8 cellular contexts compared by ENCODE assay signal in the genomic region with DNA sequence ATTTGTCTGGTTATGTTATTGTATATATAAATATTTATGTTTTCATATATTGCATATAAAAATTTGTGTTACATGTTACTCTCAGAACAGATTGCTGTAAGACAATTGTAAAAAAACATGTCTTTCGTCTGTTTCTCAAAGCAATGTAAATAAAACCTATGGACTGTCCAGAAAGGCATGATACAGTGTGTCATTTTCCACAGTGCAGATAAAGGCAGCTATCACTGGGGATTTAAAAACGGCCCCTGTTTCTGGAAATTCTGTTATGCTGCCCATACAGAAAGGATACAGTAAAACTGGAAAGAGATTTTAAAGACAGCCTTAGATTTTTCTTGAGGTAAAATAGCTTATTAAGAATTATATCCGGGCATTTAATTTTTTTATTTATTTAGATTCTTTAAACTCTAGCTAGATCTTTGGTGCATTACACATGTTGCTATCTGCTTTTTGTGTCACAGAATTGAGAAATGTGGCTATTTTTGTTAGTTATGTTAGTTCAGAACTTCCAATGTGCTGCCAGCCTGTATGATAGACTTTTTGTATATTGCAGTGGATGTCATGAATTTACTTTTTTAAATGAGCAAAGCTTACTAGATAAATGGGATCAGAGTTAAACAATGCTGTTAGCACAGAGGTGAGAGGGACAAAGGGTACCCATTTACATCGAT. TPM values are rescaled to one million over a fixed set of nuclear protein-coding genes. Genes with fewer than 3 reads are reported as not detected.
A peak's percentile ranks its signal among the peaks of the same experiment; 100 is the strongest.
DNase-seq lines count a peak whose midpoint lies in the region; ATAC-seq lines count a peak whose summit lies in the region.

No MANE protein-coding gene starts in this region.

- H3K27ac ChIP-seq in duodenal mucosa (ENCODE audit: low read depth, low read length): no peak overlapping the region

- H3K4me3 Mint-ChIP-seq in activated CD8-positive, alpha-beta memory T cell treated with anti-CD3 and anti-CD28 coated beads, Interleukin-2, amount 10 ng/mL, durations not matched to agents 7 days and 5 days: peak overlapping the region; percentile 96
- peak overlapping the region; percentile 54 to 100 (median 100) for H3K4me3 Mint-ChIP-seq in naive B cell

- H3K36me3 ChIP-seq in duodenal mucosa (ENCODE audit: control insufficient read depth in 1 of 2, insufficient read depth in 2 of 2, low read length in 2 of 2): peaks cover 0 to 8% of the 10 kb centered on the region in 2 donors

- H3K9me3 ChIP-seq in duodenal mucosa (ENCODE audit: control insufficient read depth in 1 of 2, low read length in 2 of 2): no peaks in the 10 kb centered on the region

- ATAC-seq in activated CD8-positive, alpha-beta memory T cell treated with anti-CD3 and anti-CD28 coated beads, Interleukin-2, amount 10 ng/mL, durations not matched to agents 7 days and 5 days: no peak
- ATAC-seq in naive B cell (ENCODE audit: low read depth in 2 of 2) (no peak), HG02571 (IDR thresholded peaks at IDR 0.05; ENCODE audit: unreplicated experiment) (no peak)

- H3K9ac ChIP-seq in duodenal mucosa (ENCODE audit: low read depth in 1 of 2, low read length in 2 of 2): peak overlapping the region; percentile 86 to 100

- peak overlapping the region; percentile 81 to 90 for H3K4me3 ChIP-seq in duodenal mucosa (ENCODE audit: low read depth in 1 of 2, low read length in 2 of 2)

- H3K4me1 Mint-ChIP-seq in activated CD8-positive, alpha-beta memory T cell treated with anti-CD3 and anti-CD28 coated beads, Interleukin-2, amount 10 ng/mL, durations not matched to agents 7 days and 5 days: peaks cover 21% of the 10 kb centered on the region
- H3K4me1 Mint-ChIP-seq in naive B cell: peaks cover 22 to 46% (median 28%) of the 10 kb centered on the region in 3 donors

- peak overlapping the region; percentile 99 for H3K27ac Mint-ChIP-seq in activated CD8-positive, alpha-beta memory T cell treated with anti-CD3 and anti-CD28 coated beads, Interleukin-2, amount 10 ng/mL, durations not matched to agents 7 days and 5 days
- peak overlapping the region; percentile 51 to 100 (median 74) for H3K27ac Mint-ChIP-seq in naive B cell

- CTCF ChIA-PET in activated CD8-positive, alpha-beta memory T cell treated with anti-CD3 and anti-CD28 coated beads, Interleukin-2, amount 10 ng/mL, durations not matched to agents 7 days and 5 days (lab: Charles Lee): interaction anchor here (0.6 to 1.3 kb wide), 5 partner anchors 9 to 139 kb away, joined by 3 to 4 read pairs (median 3); no protein-coding TSS in a partner anchor

- H3K4me1 ChIP-seq in duodenal mucosa (ENCODE audit: control insufficient read depth in 1 of 2, insufficient read depth in 2 of 2, low read length in 2 of 2): peaks cover 8 to 13% of the 10 kb centered on the region in 2 donors

- peaks cover 2% of the 10 kb centered on the region for H3K36me3 Mint-ChIP-seq in activated CD8-positive, alpha-beta memory T cell treated with anti-CD3 and anti-CD28 coated beads, Interleukin-2, amount 10 ng/mL, durations not matched to agents 7 days and 5 days
- H3K36me3 Mint-ChIP-seq in naive B cell: no peaks in the 10 kb centered on the region

- no peak for DNase-seq in activated CD8-positive, alpha-beta memory T cell treated with anti-CD3 and anti-CD28 coated beads, Interleukin-2, amount 10 ng/mL, durations not matched to agents 7 days and 5 days
- DNase-seq in activated CD8-positive, alpha-beta memory T cell treated with anti-CD3 and anti-CD28 coated beads, Interleukin-2, amount 50 U/mL, for 4 hours: no peak
- DNase-seq in RPMI8226 (peak; percentile 15), naive B cell (no peak), putamen (ENCODE audit: low spot score) (no peak), COR-L47 (lab: John Stamatoyannopoulos, UW) (no peak)

- H3K27me3 Mint-ChIP-seq in activated CD8-positive, alpha-beta memory T cell treated with anti-CD3 and anti-CD28 coated beads, Interleukin-2, amount 10 ng/mL, durations not matched to agents 7 days and 5 days: no peaks in the 10 kb centered on the region
- no peaks in the 10 kb centered on the region for H3K27me3 Mint-ChIP-seq in naive B cell

- H3K27me3 ChIP-seq in duodenal mucosa (ENCODE audit: control insufficient read depth in 1 of 2, insufficient read depth in 2 of 2, low read length in 2 of 2): no peaks in the 10 kb centered on the region

- no peaks in the 10 kb centered on the region for H3K9me3 Mint-ChIP-seq in activated CD8-positive, alpha-beta memory T cell treated with anti-CD3 and anti-CD28 coated beads, Interleukin-2, amount 10 ng/mL, durations not matched to agents 7 days and 5 days (ENCODE audit: low read depth)
- H3K9me3 Mint-ChIP-seq in naive B cell: no peaks in the 10 kb centered on the region

RNA-seq across cellular contexts. Expression of gene INO80D, which starts 0.8 kb away (rescaled TPM):
- total RNA-seq in activated CD8-positive, alpha-beta memory T cell treated with anti-CD3 and anti-CD28 coated beads, Interleukin-2, amount 10 ng/mL, durations not matched to agents 7 days and 5 days: 10 to 100 TPM; 26.7 to 29.4 TPM
- 10 to 100 TPM; 14.2 to 25.5 (median 18.5) TPM for polyA plus RNA-seq in naive B cell (ENCODE audit: low read depth in 6 of 6)
